1 cellular context compared by ENCODE assay signal in the genomic region with DNA sequence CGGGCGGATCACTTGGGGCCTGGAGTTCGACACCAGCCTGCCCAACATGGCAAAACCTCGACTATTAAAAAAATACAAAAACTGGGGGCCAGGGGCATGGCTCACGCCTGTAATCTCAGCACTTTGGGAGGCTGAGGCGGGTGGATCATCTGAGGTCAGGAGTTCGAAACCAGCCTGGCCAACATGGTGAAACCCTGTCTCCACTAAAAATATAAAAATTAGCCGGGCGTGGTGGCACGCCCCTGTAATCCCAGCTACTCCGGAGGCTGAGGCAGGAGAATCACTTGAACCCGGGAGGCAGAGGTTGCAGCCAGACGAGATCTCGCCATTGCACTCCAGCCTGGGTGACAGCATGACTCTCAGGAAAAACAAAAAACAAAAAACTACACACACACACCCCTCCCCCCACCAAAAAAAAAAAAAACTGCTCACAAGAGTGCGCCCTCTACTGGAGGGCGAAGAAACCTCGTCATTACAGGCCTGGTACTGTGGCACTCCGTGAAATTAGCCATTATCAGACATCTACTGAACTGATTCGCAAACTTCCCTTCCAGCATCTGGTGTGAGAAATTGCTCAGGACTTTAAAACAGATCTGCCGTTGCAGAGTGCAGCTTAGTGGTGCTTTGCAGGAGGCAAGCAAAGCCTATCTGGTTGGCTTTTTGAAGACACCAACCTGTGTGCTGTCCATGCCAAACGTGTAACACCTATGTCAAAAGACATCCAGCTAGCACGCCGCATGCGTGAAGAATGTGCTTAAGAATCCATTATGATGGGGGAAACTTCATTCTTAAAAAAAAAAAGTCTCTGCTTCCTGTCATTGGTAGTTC.
TF ChIP-seq lines count a peak whose summit lies in the region.

No MANE protein-coding gene starts in this region.

TF ChIP-seq in HEK293, 187 proteins besides CTCF, POLR2A, EP300 and RAD21 (continued from another document):
- TF ChIP-seq, protein P1, sequence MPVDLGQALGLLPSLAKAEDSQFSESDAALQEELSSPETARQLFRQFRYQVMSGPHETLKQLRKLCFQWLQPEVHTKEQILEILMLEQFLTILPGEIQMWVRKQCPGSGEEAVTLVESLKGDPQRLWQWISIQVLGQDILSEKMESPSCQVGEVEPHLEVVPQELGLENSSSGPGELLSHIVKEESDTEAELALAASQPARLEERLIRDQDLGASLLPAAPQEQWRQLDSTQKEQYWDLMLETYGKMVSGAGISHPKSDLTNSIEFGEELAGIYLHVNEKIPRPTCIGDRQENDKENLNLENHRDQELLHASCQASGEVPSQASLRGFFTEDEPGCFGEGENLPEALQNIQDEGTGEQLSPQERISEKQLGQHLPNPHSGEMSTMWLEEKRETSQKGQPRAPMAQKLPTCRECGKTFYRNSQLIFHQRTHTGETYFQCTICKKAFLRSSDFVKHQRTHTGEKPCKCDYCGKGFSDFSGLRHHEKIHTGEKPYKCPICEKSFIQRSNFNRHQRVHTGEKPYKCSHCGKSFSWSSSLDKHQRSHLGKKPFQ (tag by site-specific recombination; IDR thresholded peaks at IDR 0.05) = no peak
